ENCODE assay signal across 2 cellular contexts in genomic region chr14:100067971-100068959, GRCh38.
TF ChIP-seq lines count a peak whose summit lies in the region.

No MANE protein-coding gene starts in this region.

TF ChIP-seq in H1, 55 proteins besides CTCF, POLR2A, EP300 and RAD21:
- TF ChIP-seq SUZ12 (IDR thresholded peaks at IDR 0.05; ENCODE audit: low read length): no peak
- TF ChIP-seq CEBPB (IDR thresholded peaks at IDR 0.05; ENCODE audit: low read depth, low read length): no peak
- TF ChIP-seq RNF2 (IDR thresholded peaks at IDR 0.05; ENCODE audit: borderline replicate concordance, low read depth, low read length, missing control alignments, poor library complexity, severe bottlenecking): peak; percentile 36

TF ChIP-seq in SK-N-SH, 30 proteins besides CTCF, POLR2A, EP300 and RAD21:
- TF ChIP-seq NFIC (IDR thresholded peaks at IDR 0.05; ENCODE audit: borderline replicate concordance) (no peak), MXI1 (IDR thresholded peaks at IDR 0.05; ENCODE audit: low read depth, low read length) (no peak), TEAD4 (IDR thresholded peaks at IDR 0.05; ENCODE audit: borderline replicate concordance, insufficient read depth) (no peak), ZBTB33 (IDR thresholded peaks at IDR 0.05; ENCODE audit: borderline replicate concordance, low read depth) (no peak), FOXM1 (IDR thresholded peaks at IDR 0.05; ENCODE audit: low read depth) (no peak), NRF1 (IDR thresholded peaks at IDR 0.05; ENCODE audit: low read depth, low read length) (no peak), POLR2AphosphoS5 (IDR thresholded peaks at IDR 0.05; ENCODE audit: low read depth, low read length) (no peak), FOXJ3 (CRISPR knock-in tag; IDR thresholded peaks at IDR 0.05) (no peak), RFX5 (IDR thresholded peaks at IDR 0.05; ENCODE audit: low read length) (no peak), PBX3 (IDR thresholded peaks at IDR 0.05) (no peak), YY1 (IDR thresholded peaks at IDR 0.05; ENCODE audit: low read depth) (no peak)
- TF ChIP-seq, protein P1, sequence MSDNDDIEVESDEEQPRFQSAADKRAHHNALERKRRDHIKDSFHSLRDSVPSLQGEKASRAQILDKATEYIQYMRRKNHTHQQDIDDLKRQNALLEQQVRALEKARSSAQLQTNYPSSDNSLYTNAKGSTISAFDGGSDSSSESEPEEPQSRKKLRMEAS (IDR thresholded peaks at IDR 0.05; ENCODE audit: low read depth): no peak
